In genomic region chr22:23421300-23421699, GRCh38 we compare ENCODE assay signal across 6 cellular contexts.
DNase-seq lines count a peak whose midpoint lies in the region; ATAC-seq, FAIRE-seq and TF ChIP-seq lines count a peak whose summit lies in the region.
"Not testable (repeated sequence)": the region's sequence is repeated elsewhere in the genome, so short reads cannot be mapped to it uniquely, and the experiment has no call there.

No MANE protein-coding gene starts in this region.

- H3K4me1 ChIP-seq in OCI-LY1 (ENCODE audit: insufficient read depth, low read length, severe bottlenecking) (peaks cover 55% of the 10 kb centered on the region), HepG2 (ENCODE audit: insufficient read depth, low read length) (peaks cover 27% of the 10 kb centered on the region), trophoblast cell (ENCODE audit: control insufficient read depth in 1 of 2, insufficient read depth in 2 of 2, low read length in 2 of 2) (peaks cover 18 to 20% of the 10 kb centered on the region in 2 experiments)

- FAIRE-seq in GM12892 (lab: Jason Lieb, UNC) = peak; percentile 36
- peak; percentile 71 for FAIRE-seq in HepG2 (lab: Jason Lieb, UNC)
- peak; percentile 42 for FAIRE-seq in urothelium cell line (lab: Jason Lieb, UNC)

- not testable (repeated sequence) for H3K4me2 ChIP-seq in OCI-LY1 (ENCODE audit: low read length); HepG2 (ENCODE audit: low read depth, low read length); trophoblast cell (ENCODE audit: low read length)

- not testable (repeated sequence) for TF ChIP-seq CTCF in OCI-LY1 (IDR thresholded peaks at IDR 0.05; ENCODE audit: low read length); HepG2 (CRISPR knock-in tag; IDR thresholded peaks at IDR 0.05)

- H3K4me3 ChIP-seq in OCI-LY1 (ENCODE audit: low read depth, low read length, poor library complexity, severe bottlenecking); HepG2 (replicated peaks in 1 of 3; ENCODE audit: insufficient read depth in 1 of 3, low read depth in 2 of 3, low read length in 3 of 3); trophoblast cell (ENCODE audit: low read depth, low read length): not testable (repeated sequence)

- not testable (repeated sequence) for H4K91ac ChIP-seq in trophoblast cell (ENCODE audit: low read depth, low read length)

- not testable (repeated sequence) for H4K12ac ChIP-seq in trophoblast cell (ENCODE audit: low read depth, low read length)

- not testable (repeated sequence) for H3K9me3 ChIP-seq in OCI-LY1 (ENCODE audit: low read length); HepG2 (ENCODE audit: low read length); trophoblast cell (ENCODE audit: insufficient read depth, low read depth, low read length)

- not testable (repeated sequence) for H2BK5ac ChIP-seq in trophoblast cell (ENCODE audit: low read depth, low read length, poor library complexity)

- not testable (repeated sequence) for H3K9ac ChIP-seq in OCI-LY1 (ENCODE audit: low read length); HepG2 (ENCODE audit: insufficient read depth, low read depth, low read length); trophoblast cell (ENCODE audit: low read length)

- H2BK12ac ChIP-seq in trophoblast cell (ENCODE audit: low read length) = not testable (repeated sequence)

- intact Hi-C loops in HepG2 (cut with micrococcal nuclease; ENCODE audit: unreplicated experiment) = not testable (repeated sequence)

- not testable (repeated sequence) for H3K79me1 ChIP-seq in trophoblast cell (ENCODE audit: low read length)

- H3K36me3 ChIP-seq in OCI-LY1 (ENCODE audit: insufficient read depth, low read length); HepG2 (replicated peaks in 1 of 2; ENCODE audit: control insufficient read depth in 1 of 2, insufficient read depth in 2 of 2, low read length in 2 of 2); trophoblast cell (ENCODE audit: control insufficient read depth in 1 of 2, insufficient read depth in 2 of 2, low read length in 2 of 2): not testable (repeated sequence)

- not testable (repeated sequence) for H3K27me3 ChIP-seq in OCI-LY1 (ENCODE audit: insufficient read depth, low read length); trophoblast cell (ENCODE audit: insufficient read depth, low read length)
- H3K27me3 ChIP-seq in HepG2 (ENCODE audit: control insufficient read depth in 1 of 2, insufficient read depth in 2 of 2, low read length in 2 of 2) = peaks cover 4 to 32% of the 10 kb centered on the region in 2 experiments; a peak in 2 of 5 replicates

- POLR2A ChIA-PET in HepG2 (lab: Yijun Ruan, JAX) = not testable (repeated sequence)

- 3% methylated on average over 3 of the region's 6 CpGs for WGBS in HepG2 (ENCODE audit: low lambda C conversion rate)
- no CpG with 5 or more reads among the region's 6 CpGs for WGBS in trophoblast cell (ENCODE audit: extremely low coverage, insufficient coverage, insufficient read length)

- H3K18ac ChIP-seq in trophoblast cell (ENCODE audit: low read length) = not testable (repeated sequence)

- not testable (repeated sequence) for H3K23ac ChIP-seq in trophoblast cell (ENCODE audit: low read length)

- H3K14ac ChIP-seq in trophoblast cell (ENCODE audit: low read length) = not testable (repeated sequence)

- not testable (repeated sequence) for H3K9me2 ChIP-seq in OCI-LY1 (ENCODE audit: low read depth, low read length)

- H3K4ac ChIP-seq in trophoblast cell (ENCODE audit: low read depth, low read length) = not testable (repeated sequence)

- TF ChIP-seq EP300 in HepG2 (IDR thresholded peaks at IDR 0.05; ENCODE audit: low read depth in 2 of 2, low read length in 2 of 2); HepG2 (CRISPR knock-in tag; IDR thresholded peaks at IDR 0.05; ENCODE audit: borderline replicate concordance): not testable (repeated sequence)

- not testable (repeated sequence) for TF ChIP-seq POLR2A in GM12892 (IDR thresholded peaks at IDR 0.05; ENCODE audit: low read depth, low read length); HepG2 (IDR thresholded peaks at IDR 0.05; ENCODE audit: insufficient read depth in 1 of 2, low read depth in 2 of 2, low read length in 2 of 2)

- not testable (repeated sequence) for H2BK120ac ChIP-seq in trophoblast cell (ENCODE audit: insufficient read depth, low read length, poor library complexity)

- H4K8ac ChIP-seq in trophoblast cell (ENCODE audit: low read depth, low read length) = not testable (repeated sequence)

- peak; percentile 64 for ATAC-seq in HepG2

- not testable (repeated sequence) for BruUV-seq in HepG2 (replicated peaks; lab: Mats Ljungman, UMichigan)

- DNase-seq in GM12892 (ENCODE audit: insufficient read length); HepG2 (ENCODE audit: low spot score); urothelium cell line (ENCODE audit: low spot score): not testable (repeated sequence)
- peak; percentile 50 for DNase-seq in islet precursor cell
- DNase-seq in trophoblast cell = peak; percentile 16 to 36

- H3K79me2 ChIP-seq in OCI-LY1 (ENCODE audit: insufficient read depth, low read length); HepG2 (ENCODE audit: insufficient read depth, low read length); trophoblast cell (ENCODE audit: control insufficient read depth, insufficient read depth, low read length, poor library complexity): not testable (repeated sequence)

- not testable (repeated sequence) for H4K20me1 ChIP-seq in OCI-LY1 (ENCODE audit: insufficient read depth, low read length); HepG2 (ENCODE audit: insufficient read depth, low read length)

- H2AFZ ChIP-seq in OCI-LY1 (ENCODE audit: low read length); HepG2 (ENCODE audit: low read length); trophoblast cell (ENCODE audit: insufficient read depth, low read length, poor library complexity): not testable (repeated sequence)

- in situ Hi-C loops in HepG2 (cut with HindIII; ENCODE audit: extremely low pct_ligation_motif_present, low pct_unique_long_range_greater_than_20kb) = not testable (repeated sequence)

- CTCF ChIA-PET in HepG2 (lab: Yijun Ruan, JAX; ENCODE audit: low intra/inter-chr PET ratio, low total read pairs) = not testable (repeated sequence)

- not testable (repeated sequence) for H3F3A ChIP-seq in OCI-LY1 (ENCODE audit: insufficient read depth, low read length)

- not testable (repeated sequence) for H2AK5ac ChIP-seq in trophoblast cell (ENCODE audit: low read length)

- peak overlapping the region; percentile 96 for H3K27ac ChIP-seq in OCI-LY1 (ENCODE audit: low read depth, low read length, poor library complexity, severe bottlenecking)
- H3K27ac ChIP-seq in HepG2 (ENCODE audit: extremely low read length, insufficient read depth, low read length); trophoblast cell (ENCODE audit: low read depth, low read length): not testable (repeated sequence)

- not testable (repeated sequence) for TF ChIP-seq RAD21 in HepG2 (CRISPR knock-in tag; IDR thresholded peaks at IDR 0.05)
